Comparison of ENCODE assay signal across 1 cellular context in the genomic region with DNA sequence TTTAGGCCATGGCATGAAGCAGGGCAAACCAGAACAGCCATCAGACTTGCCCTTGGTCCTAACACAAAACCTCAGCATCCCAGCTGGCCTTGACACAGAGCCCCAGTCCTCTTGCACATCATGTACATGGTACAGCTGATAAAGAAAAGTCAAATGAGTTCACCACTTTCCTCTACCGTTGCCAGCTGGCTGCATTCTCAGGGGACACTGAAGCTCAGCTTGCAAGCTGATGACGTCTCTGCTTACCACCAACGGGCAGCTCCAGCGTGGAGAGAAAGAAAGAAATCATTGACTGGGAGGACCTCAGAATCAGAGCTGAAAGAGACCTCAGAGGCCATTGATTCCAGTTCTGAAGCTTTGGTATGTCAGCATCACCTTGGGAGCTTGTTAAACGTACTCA.
TF ChIP-seq lines count a peak whose summit lies in the region.

No MANE protein-coding gene starts in this region.

TF ChIP-seq in liver, 16 proteins besides CTCF, POLR2A, EP300 and RAD21 (continued from another document):
- TF ChIP-seq, protein P1, sequence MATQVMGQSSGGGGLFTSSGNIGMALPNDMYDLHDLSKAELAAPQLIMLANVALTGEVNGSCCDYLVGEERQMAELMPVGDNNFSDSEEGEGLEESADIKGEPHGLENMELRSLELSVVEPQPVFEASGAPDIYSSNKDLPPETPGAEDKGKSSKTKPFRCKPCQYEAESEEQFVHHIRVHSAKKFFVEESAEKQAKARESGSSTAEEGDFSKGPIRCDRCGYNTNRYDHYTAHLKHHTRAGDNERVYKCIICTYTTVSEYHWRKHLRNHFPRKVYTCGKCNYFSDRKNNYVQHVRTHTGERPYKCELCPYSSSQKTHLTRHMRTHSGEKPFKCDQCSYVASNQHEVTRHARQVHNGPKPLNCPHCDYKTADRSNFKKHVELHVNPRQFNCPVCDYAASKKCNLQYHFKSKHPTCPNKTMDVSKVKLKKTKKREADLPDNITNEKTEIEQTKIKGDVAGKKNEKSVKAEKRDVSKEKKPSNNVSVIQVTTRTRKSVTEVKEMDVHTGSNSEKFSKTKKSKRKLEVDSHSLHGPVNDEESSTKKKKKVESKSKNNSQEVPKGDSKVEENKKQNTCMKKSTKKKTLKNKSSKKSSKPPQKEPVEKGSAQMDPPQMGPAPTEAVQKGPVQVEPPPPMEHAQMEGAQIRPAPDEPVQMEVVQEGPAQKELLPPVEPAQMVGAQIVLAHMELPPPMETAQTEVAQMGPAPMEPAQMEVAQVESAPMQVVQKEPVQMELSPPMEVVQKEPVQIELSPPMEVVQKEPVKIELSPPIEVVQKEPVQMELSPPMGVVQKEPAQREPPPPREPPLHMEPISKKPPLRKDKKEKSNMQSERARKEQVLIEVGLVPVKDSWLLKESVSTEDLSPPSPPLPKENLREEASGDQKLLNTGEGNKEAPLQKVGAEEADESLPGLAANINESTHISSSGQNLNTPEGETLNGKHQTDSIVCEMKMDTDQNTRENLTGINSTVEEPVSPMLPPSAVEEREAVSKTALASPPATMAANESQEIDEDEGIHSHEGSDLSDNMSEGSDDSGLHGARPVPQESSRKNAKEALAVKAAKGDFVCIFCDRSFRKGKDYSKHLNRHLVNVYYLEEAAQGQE (IDR thresholded peaks at IDR 0.05), result no peak
